ENCODE assay signal across 8 cellular contexts in the genomic region with DNA sequence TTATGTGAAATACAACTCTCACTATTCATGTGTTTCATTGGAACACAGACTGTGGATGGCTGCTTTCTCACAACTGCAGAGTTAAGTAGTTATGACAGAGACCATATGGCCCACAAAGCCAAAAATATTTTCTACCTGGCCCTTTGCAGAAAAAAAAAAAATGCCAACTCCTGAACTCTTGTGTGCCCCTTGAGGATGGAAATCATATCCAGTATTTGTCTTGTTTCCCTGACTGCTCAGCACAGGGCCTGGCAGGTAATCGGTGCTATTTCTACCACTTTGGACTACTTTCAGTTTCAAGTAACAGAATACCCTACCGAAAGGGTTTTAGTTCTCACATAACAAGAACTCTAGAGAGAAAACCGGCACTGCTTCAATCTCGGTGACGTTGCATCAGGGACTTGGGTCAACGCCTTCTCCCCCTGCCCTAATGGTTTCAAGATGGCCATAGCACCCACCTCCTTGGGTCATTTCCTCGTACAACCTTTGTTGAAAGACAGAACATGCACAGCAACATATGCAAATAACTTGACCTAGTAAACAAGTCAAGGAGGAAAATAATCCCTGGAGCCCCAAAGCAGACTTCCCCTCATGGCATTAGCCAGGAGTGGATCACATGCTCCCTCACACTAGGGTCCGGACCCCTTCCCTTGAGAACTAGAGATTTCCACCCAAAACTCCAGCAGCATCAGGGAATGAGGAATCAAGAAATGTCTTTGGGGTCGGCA. TPM values are rescaled to one million over a fixed set of nuclear protein-coding genes. Genes with fewer than 3 reads are reported as not detected.
DNase-seq lines count a peak whose midpoint lies in the region; ATAC-seq and TF ChIP-seq lines count a peak whose summit lies in the region.

No MANE protein-coding gene starts in this region.

- DNase-seq in fibroblast of villous mesenchyme (ENCODE audit: low read depth) = no peak
- no peak for DNase-seq in COLO668 (lab: John Stamatoyannopoulos, UW; ENCODE audit: unreplicated experiment)
- DNase-seq in stimulated activated CD4-positive, alpha-beta T cell treated with anti-CD3 and anti-CD28 coated beads, Interleukin-4, amount 100 ng/mL, for 4 hours = no peak
- no peak for DNase-seq in NCI-H1092 treated with DMSO at 0.1 percent for 48 hours (lab: John Stamatoyannopoulos, UW)

- ATAC-seq in GM18498 (IDR thresholded peaks at IDR 0.05; ENCODE audit: unreplicated experiment) (peak; percentile 96), GM21526 (IDR thresholded peaks at IDR 0.05; ENCODE audit: low FRiP score, unreplicated experiment) (peak; percentile 95), HG03521 (IDR thresholded peaks at IDR 0.05; ENCODE audit: unreplicated experiment) (peak; percentile 75), HG03139 (IDR thresholded peaks at IDR 0.05; ENCODE audit: unreplicated experiment) (no peak)

- no peak for TF ChIP-seq CTCF in fibroblast of villous mesenchyme (IDR thresholded peaks at IDR 0.05; ENCODE audit: insufficient read depth, low read depth, low read length)

- H3K4me3 ChIP-seq in fibroblast of villous mesenchyme (ENCODE audit: low read depth, low read length) = peak overlapping the region; percentile 25

RNA-seq across cellular contexts. Expression of a gene that starts 11.8 kb away (rescaled TPM):
- total RNA-seq in fibroblast of villous mesenchyme = 60.9 and 93.7 TPM in 2 replicates

RNA-seq across cellular contexts. Expression of a gene that starts 52.9 kb away (rescaled TPM):
- total RNA-seq in fibroblast of villous mesenchyme = 18.0 and 34.5 TPM in 2 replicates
